ENCODE assay signal across 1 cellular context in genomic region chr19:869245-870177, GRCh38.
TF ChIP-seq lines count a peak whose summit lies in the region.

No MANE protein-coding gene starts in this region.

TF ChIP-seq in K562, 482 proteins besides CTCF, POLR2A, EP300 and RAD21 (continued from another document and continues in another):
- no peak for TF ChIP-seq STAT6 (CRISPR knock-in tag; IDR thresholded peaks at IDR 0.05)
- no peak for TF ChIP-seq NKRF (IDR thresholded peaks at IDR 0.05; ENCODE audit: borderline replicate concordance)
- 0 out of 2 replicates have a peak, but pooled peaks have one; percentile 15 for TF ChIP-seq CBX1 (IDR thresholded peaks at IDR 0.05; ENCODE audit: low read depth)
- no peak for TF ChIP-seq SREBF1 (IDR thresholded peaks at IDR 0.05; ENCODE audit: borderline replicate concordance, low read depth, low read length)
- TF ChIP-seq ZNF280A (IDR thresholded peaks at IDR 0.05; ENCODE audit: low read depth, partially characterized antibody) = no peak
- TF ChIP-seq ZZZ3 (IDR thresholded peaks at IDR 0.05) = no peak
- no peak for TF ChIP-seq SIN3A (IDR thresholded peaks at IDR 0.05; ENCODE audit: borderline replicate concordance in 2 of 2, control insufficient read depth in 1 of 2, low read depth in 2 of 2, low read length in 2 of 2)
- no peak for TF ChIP-seq MITF (IDR thresholded peaks at IDR 0.05)
- TF ChIP-seq MBD1 (CRISPR knock-in tag; IDR thresholded peaks at IDR 0.05) = no peak
- TF ChIP-seq MCM7 (IDR thresholded peaks at IDR 0.05) = no peak
- no peak for TF ChIP-seq ZNF740 (CRISPR knock-in tag; IDR thresholded peaks at IDR 0.05)
- TF ChIP-seq ZNF740 (tag; IDR thresholded peaks at IDR 0.05) = no peak
- no peak for TF ChIP-seq GATA2 (CRISPR knock-in tag; IDR thresholded peaks at IDR 0.05)
- 0 out of 2 replicates have a peak, but pooled peaks have one; percentile 33 for TF ChIP-seq L3MBTL2 (IDR thresholded peaks at IDR 0.05)
- TF ChIP-seq MBD2 (IDR thresholded peaks at IDR 0.05; ENCODE audit: borderline replicate concordance, low read depth) = no peak
- TF ChIP-seq CBX3 (IDR thresholded peaks at IDR 0.05; ENCODE audit: borderline replicate concordance in 1 of 2, low read length in 2 of 2) = no peak
- 0 out of 2 replicates have a peak, but pooled peaks have one; percentile 41 for TF ChIP-seq JUN (IDR thresholded peaks at IDR 0.05; ENCODE audit: borderline replicate concordance, low read depth, low read length)
- no peak for TF ChIP-seq JUN (CRISPR knock-in tag; IDR thresholded peaks at IDR 0.05; ENCODE audit: borderline replicate concordance)
- TF ChIP-seq RB1 (IDR thresholded peaks at IDR 0.05; ENCODE audit: low read depth) = no peak
- no peak for TF ChIP-seq BRCA1 (IDR thresholded peaks at IDR 0.05)
- no peak for TF ChIP-seq BRCA1 (CRISPR knock-in tag; IDR thresholded peaks at IDR 0.05)
- TF ChIP-seq JUND (IDR thresholded peaks at IDR 0.05; ENCODE audit: borderline replicate concordance, low read depth, low read length) = peak; percentile 79; the same call in 1 of the 2 replicates
- TF ChIP-seq JUND (tag; IDR thresholded peaks at IDR 0.05; ENCODE audit: borderline replicate concordance, low read depth, low read length) = no peak; the same call in 2 of the 3 replicates
- TF ChIP-seq MXD1 (CRISPR knock-in tag; IDR thresholded peaks at IDR 0.05; ENCODE audit: borderline replicate concordance, poor library complexity, severe bottlenecking) = no peak
- TF ChIP-seq SRSF3 (IDR thresholded peaks at IDR 0.05; ENCODE audit: insufficient read depth, low read length) = no peak
- TF ChIP-seq BRF1 (IDR thresholded peaks at IDR 0.05; ENCODE audit: borderline replicate concordance, extremely low read depth, insufficient read length) = no peak
- TF ChIP-seq CREB3L1 (IDR thresholded peaks at IDR 0.05; ENCODE audit: borderline replicate concordance, low read depth) = no peak
- no peak for TF ChIP-seq ZBTB34 (CRISPR knock-in tag; IDR thresholded peaks at IDR 0.05)
- TF ChIP-seq ZBTB43 (CRISPR knock-in tag; IDR thresholded peaks at IDR 0.05) = no peak
- TF ChIP-seq GATAD2A (IDR thresholded peaks at IDR 0.05) = no peak
- TF ChIP-seq NCOR1 (IDR thresholded peaks at IDR 0.05) = no peak
- TF ChIP-seq ZNF511 (CRISPR knock-in tag; IDR thresholded peaks at IDR 0.05) = no peak
- TF ChIP-seq ZNF398 (CRISPR knock-in tag; IDR thresholded peaks at IDR 0.05) = no peak
- TF ChIP-seq POLR2AphosphoS5 (IDR thresholded peaks at IDR 0.05; ENCODE audit: control insufficient read depth, insufficient read depth, low read depth, low read length) = no peak
- no peak for TF ChIP-seq GABPA (tag; conservative IDR thresholded peaks at IDR 0.05; ENCODE audit: low read depth)
- TF ChIP-seq E2F3 (CRISPR knock-in tag; IDR thresholded peaks at IDR 0.05) = no peak
- no peak for TF ChIP-seq ZNF143 (CRISPR knock-in tag; IDR thresholded peaks at IDR 0.05)
- no peak for TF ChIP-seq TRIM25 (IDR thresholded peaks at IDR 0.05; ENCODE audit: borderline replicate concordance)
- no peak for TF ChIP-seq HOXB6 (CRISPR knock-in tag; IDR thresholded peaks at IDR 0.05; ENCODE audit: borderline replicate concordance)
- no peak for TF ChIP-seq SMARCE1 (IDR thresholded peaks at IDR 0.05)
- no peak for TF ChIP-seq FOXJ2 (tag; IDR thresholded peaks at IDR 0.05)
- no peak for TF ChIP-seq NELFE (IDR thresholded peaks at IDR 0.05; ENCODE audit: insufficient read depth, insufficient read length)
